8 cellular contexts compared by ENCODE assay signal in genomic region chr21:41167348-41168342, GRCh38. TPM values are rescaled to one million over a fixed set of nuclear protein-coding genes. Genes with fewer than 3 reads are reported as not detected.
A peak's percentile ranks its signal among the peaks of the same experiment; 100 is the strongest.
DNase-seq lines count a peak whose midpoint lies in the region; ATAC-seq and FAIRE-seq lines count a peak whose summit lies in the region.

Gene BACE2 (plus strand): TSS chr21:41168160. CDS start chr21:41168264, 104 bp downstream.

- FAIRE-seq in RCC 7860 (lab: Jason Lieb, UNC) = no peak

- peak; percentile 60 for ATAC-seq in HG02588 (IDR thresholded peaks at IDR 0.05; ENCODE audit: unreplicated experiment)
- peak; percentile 91 to 92 for ATAC-seq in left cardiac atrium
- ATAC-seq in GM21576 (IDR thresholded peaks at IDR 0.05; ENCODE audit: unreplicated experiment) = no peak

- intact Hi-C loops in left cardiac atrium (cut with DNase I) = no loop called here

- DNase-seq in DMS153 (lab: John Stamatoyannopoulos, UW) (peak; percentile 21), RCC 7860 (ENCODE audit: low spot score) (peak; percentile 38), amygdala (lab: John Stamatoyannopoulos, UW) (peak in 37 of 56 donors; percentile 3 to 71 (median 43)), left cardiac atrium (peak; percentile 90), pons (ENCODE audit: low spot score) (peak; percentile 63), GM19240 (ENCODE audit: insufficient read length, low spot score) (no peak)

RNA-seq across cellular contexts. Expression of gene BACE2, which starts in this region (rescaled TPM):
- total RNA-seq in left cardiac atrium = 10 to 100 TPM; 22.6 to 39.5 TPM
